8 cellular contexts compared by ENCODE assay signal in the genomic region with DNA sequence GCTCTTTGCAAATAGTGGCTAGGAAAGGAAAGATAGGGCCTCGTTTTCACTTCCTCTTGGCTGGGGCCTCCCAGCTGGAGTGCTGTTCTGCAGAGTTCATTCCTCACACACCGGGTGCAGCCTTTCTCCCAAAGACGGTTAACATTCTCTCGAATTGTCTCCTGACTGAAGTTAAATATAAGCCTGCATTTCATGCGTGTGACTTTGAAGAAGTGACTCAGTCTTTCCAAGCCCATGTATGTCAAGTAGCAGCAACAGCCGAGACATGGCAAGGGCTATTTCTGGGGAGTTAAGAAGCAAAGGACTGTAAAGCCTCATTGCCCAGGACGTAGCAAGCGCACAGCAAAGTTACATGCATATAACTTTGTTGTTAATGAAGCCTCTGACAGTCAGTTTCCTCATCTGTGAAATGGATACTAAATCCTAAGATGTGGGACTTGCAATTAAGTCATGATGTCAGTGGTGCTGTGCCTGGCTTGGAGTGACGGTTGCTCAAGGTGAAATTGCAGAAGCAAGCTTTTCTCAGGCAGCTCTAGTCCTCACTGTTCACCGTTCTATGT.
DNase-seq lines count a peak whose midpoint lies in the region; ATAC-seq and TF ChIP-seq lines count a peak whose summit lies in the region.

No MANE protein-coding gene starts in this region.

- no peak overlapping the region for H4K8ac ChIP-seq in neuronal stem cell (ENCODE audit: low read depth, low read length)

- H2BK12ac ChIP-seq in neuronal stem cell (ENCODE audit: low read length) = no peak overlapping the region

- H3K18ac ChIP-seq in neuronal stem cell (ENCODE audit: low read length) = no peak overlapping the region

- H3K23ac ChIP-seq in neuronal stem cell (ENCODE audit: low read depth, low read length, poor library complexity) = no peak overlapping the region

- H3K9me3 ChIP-seq in neuronal stem cell (replicated peaks in 1 of 2; ENCODE audit: control insufficient read depth in 2 of 2, insufficient read depth in 1 of 2, low read depth in 1 of 2, low read length in 2 of 2) (no peaks in the 10 kb centered on the region), BE2C (no peaks in the 10 kb centered on the region)

- H3K4me3 ChIP-seq in neuronal stem cell (ENCODE audit: low read length in 2 of 2) (no peak overlapping the region), BE2C (ENCODE audit: low read depth, low read length) (no peak overlapping the region)

- H3K27me3 ChIP-seq in neuronal stem cell (ENCODE audit: control insufficient read depth in 3 of 3, insufficient read depth in 3 of 3, low read depth in 1 of 3, low read length in 3 of 3) (no peaks in the 10 kb centered on the region), BE2C (no peaks in the 10 kb centered on the region)

- H4K91ac ChIP-seq in neuronal stem cell (ENCODE audit: low read depth, low read length, poor library complexity) = no peak overlapping the region

- H2BK5ac ChIP-seq in neuronal stem cell (ENCODE audit: low read length) = no peak overlapping the region

- peak; percentile 53 for DNase-seq in GM19238 (ENCODE audit: insufficient read length, low spot score)
- peak; percentile 67 for DNase-seq in SKM-1 (lab: John Stamatoyannopoulos, UW; ENCODE audit: unreplicated experiment)
- no peak for DNase-seq in neuronal stem cell (ENCODE audit: low spot score)
- no peak for DNase-seq in mesenteric fat pad (ENCODE audit: low spot score)
- no peak for DNase-seq in LoVo (ENCODE audit: low spot score)
- no peak for DNase-seq in BE2C
- no peak for DNase-seq in NCI-H510A treated with DMSO at 0.1 percent for 48 hours (lab: John Stamatoyannopoulos, UW)

- no peak overlapping the region for H2BK120ac ChIP-seq in neuronal stem cell (ENCODE audit: low read depth, low read length)

- H2BK15ac ChIP-seq in neuronal stem cell (ENCODE audit: low read length) = no peak overlapping the region

- no peak overlapping the region for H3K9ac ChIP-seq in neuronal stem cell (ENCODE audit: low read depth, low read length, poor library complexity)

- H3K27ac ChIP-seq in neuronal stem cell (replicated peaks; ENCODE audit: low read length) = no peak overlapping the region

- H3K14ac ChIP-seq in neuronal stem cell (ENCODE audit: low read length) = no peak overlapping the region

- H3K4me1 ChIP-seq in neuronal stem cell (ENCODE audit: control insufficient read depth in 2 of 2, insufficient read depth in 1 of 2, low read depth in 1 of 2, low read length in 2 of 2) = peaks cover 9 to 12% of the 10 kb centered on the region in 2 donors
- peaks cover 6% of the 10 kb centered on the region for H3K4me1 ChIP-seq in BE2C

- no peaks in the 10 kb centered on the region for H3K79me1 ChIP-seq in neuronal stem cell (ENCODE audit: low read depth, low read length)

- no peak overlapping the region for H3K4me2 ChIP-seq in neuronal stem cell (ENCODE audit: insufficient read depth, low read length, poor library complexity, severe bottlenecking)

- no peak overlapping the region for H3K4ac ChIP-seq in neuronal stem cell (ENCODE audit: low read length)

- H2AK5ac ChIP-seq in neuronal stem cell (ENCODE audit: low read depth, low read length) = no peak overlapping the region

- no peaks in the 10 kb centered on the region for H3K36me3 ChIP-seq in neuronal stem cell (replicated peaks in 1 of 2; ENCODE audit: control insufficient read depth in 2 of 2, insufficient read depth in 2 of 2, low read length in 2 of 2)
- H3K36me3 ChIP-seq in BE2C = no peaks in the 10 kb centered on the region

- peak; percentile 94 for ATAC-seq in HG03025 (IDR thresholded peaks at IDR 0.05; ENCODE audit: low FRiP score, unreplicated experiment)

- WGBS in neuronal stem cell (ENCODE audit: extremely low coverage in 2 of 2, insufficient read length in 2 of 2, insufficient replicate concordance in 1 of 2), 2 donors = no CpG with 5 or more reads among the region's 10 CpGs

- peak overlapping the region; percentile 36 for H2AFZ ChIP-seq in neuronal stem cell (ENCODE audit: low read length)

- no peak for TF ChIP-seq CTCF in BE2C (IDR thresholded peaks at IDR 0.05; ENCODE audit: low read depth, low read length)

Comparison
In these comparisons a context has a peak if more than half of its experiments do, and no peak if none do; other contexts are left out.
1. DNase-seq: peak in GM19238 (single experiment) and SKM-1 (single experiment); none in neuronal stem cell (single experiment), mesenteric fat pad (single experiment), LoVo (single experiment), BE2C (single experiment) and NCI-H510A treated with DMSO at 0.1 percent for 48 hours (single experiment).